1 cellular context compared by ENCODE assay signal in the genomic region with DNA sequence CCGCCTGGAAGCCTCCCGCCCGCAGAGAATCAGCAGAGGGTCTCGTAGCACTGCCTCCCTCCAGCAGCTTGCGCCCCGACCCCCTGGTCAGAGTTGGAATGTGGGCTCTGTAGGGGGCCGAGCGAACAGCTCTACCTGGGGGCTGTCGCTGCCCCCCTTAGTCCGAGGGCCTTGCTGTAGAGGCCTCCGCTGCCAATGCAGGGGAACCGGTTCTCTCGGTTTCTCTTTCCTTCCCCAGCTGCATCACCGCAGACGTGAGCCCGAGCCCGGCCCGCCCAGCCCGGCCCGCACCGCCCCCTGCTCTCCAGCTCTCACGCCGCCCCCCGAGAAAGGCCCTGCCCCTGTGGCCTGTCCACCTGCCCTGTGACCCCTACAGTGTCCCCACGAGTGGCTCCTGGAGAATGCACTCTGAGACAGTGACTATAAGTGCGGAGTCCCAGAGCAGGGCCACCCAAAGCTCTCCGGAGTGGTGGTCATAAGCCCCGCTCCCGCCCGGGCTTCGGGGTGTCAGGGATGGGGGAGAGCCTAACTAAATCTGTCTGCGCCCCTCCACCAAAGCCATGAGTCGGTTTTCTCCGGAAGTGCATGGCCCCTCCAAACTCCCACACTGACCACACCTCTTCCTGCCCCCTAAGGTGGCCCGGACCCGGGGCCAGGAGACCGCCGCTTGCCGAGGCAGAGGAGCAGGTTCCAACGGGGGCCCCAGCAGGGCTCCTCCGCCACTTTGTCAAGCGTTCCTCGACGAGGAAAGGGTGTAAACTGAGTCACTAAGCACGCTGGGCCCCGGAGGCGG.
TF ChIP-seq lines count a peak whose summit lies in the region.

No MANE protein-coding gene starts in this region.

TF ChIP-seq in IMR-90, 13 proteins besides CTCF, POLR2A, EP300 and RAD21 (continued from another document):
- TF ChIP-seq MAZ (IDR thresholded peaks at IDR 0.05; ENCODE audit: borderline replicate concordance, low read depth, low read length) (no peak), CHD1 (IDR thresholded peaks at IDR 0.05; ENCODE audit: low read depth, low read length) (no peak)
TF ChIP-seq in IMR-90: peak in this region for 0.
